In genomic region chr3:51982838-51983577, GRCh38 we compare ENCODE assay signal across 8 cellular contexts. TPM values are rescaled to one million over a fixed set of nuclear protein-coding genes. Genes with fewer than 3 reads are reported as not detected.
DNase-seq lines count a peak whose midpoint lies in the region; ATAC-seq and TF ChIP-seq lines count a peak whose summit lies in the region.

Gene ACY1 (plus strand): TSS chr3:51983535. CDS start chr3:51984065, 530 bp downstream.

- H3K9me3 ChIP-seq in CD4-positive, CD25-positive, alpha-beta regulatory T cell (ENCODE audit: control insufficient read depth in 2 of 2, low read length in 2 of 2): no peaks in the 10 kb centered on the region

- ATAC-seq in CD4-positive, CD25-positive, alpha-beta regulatory T cell (ENCODE audit: low read depth in 2 of 2): peak; percentile 67 to 71
- peak; percentile 76 for ATAC-seq in HG03432 (IDR thresholded peaks at IDR 0.05; ENCODE audit: unreplicated experiment)

- H3K27ac ChIP-seq in CD4-positive, CD25-positive, alpha-beta regulatory T cell (ENCODE audit: insufficient read depth, low read length, poor library complexity, severe bottlenecking): peak within 1 kb of the TSS; percentile 85

- H3K36me3 Mint-ChIP-seq in CD4-positive, CD25-positive, alpha-beta regulatory T cell: no peaks in the 10 kb centered on the region
- no peaks in the 10 kb centered on the region for H3K36me3 Mint-ChIP-seq in nephron (ENCODE audit: low read depth)
- peaks cover 6% of the 10 kb centered on the region for H3K36me3 Mint-ChIP-seq in stimulated activated naive CD8-positive, alpha-beta T cell treated with anti-CD3 and anti-CD28 coated beads, Interleukin-15, Interleukin-2, amounts not matched to agents 100 ng/mL and 50 ng/mL, for 24 hours (ENCODE audit: low read depth)

- H3K27me3 ChIP-seq in CD4-positive, CD25-positive, alpha-beta regulatory T cell (ENCODE audit: control insufficient read depth, insufficient read depth, low read length): no peaks in the 10 kb centered on the region

- peaks cover 31% of the 10 kb centered on the region for H3K4me1 ChIP-seq in CD4-positive, CD25-positive, alpha-beta regulatory T cell (ENCODE audit: control insufficient read depth, insufficient read depth, low read length, poor library complexity, severe bottlenecking)

- H3K27ac Mint-ChIP-seq in CD4-positive, CD25-positive, alpha-beta regulatory T cell: peak within 1 kb of the TSS; percentile 96 to 98 (median 98)
- H3K27ac Mint-ChIP-seq in nephron: peak within 1 kb of the TSS; percentile 95 to 99 (median 97)
- H3K27ac Mint-ChIP-seq in stimulated activated naive CD8-positive, alpha-beta T cell treated with anti-CD3 and anti-CD28 coated beads, Interleukin-15, Interleukin-2, amounts not matched to agents 100 ng/mL and 50 ng/mL, for 24 hours: peak within 1 kb of the TSS; percentile 94

- no peaks in the 10 kb centered on the region for H3K9me3 Mint-ChIP-seq in CD4-positive, CD25-positive, alpha-beta regulatory T cell
- no peaks in the 10 kb centered on the region for H3K9me3 Mint-ChIP-seq in nephron
- no peaks in the 10 kb centered on the region for H3K9me3 Mint-ChIP-seq in stimulated activated naive CD8-positive, alpha-beta T cell treated with anti-CD3 and anti-CD28 coated beads, Interleukin-15, Interleukin-2, amounts not matched to agents 100 ng/mL and 50 ng/mL, for 24 hours

- peaks cover 8 to 40% (median 21%) of the 10 kb centered on the region in 4 donors for H3K4me1 Mint-ChIP-seq in CD4-positive, CD25-positive, alpha-beta regulatory T cell
- peaks cover 18% of the 10 kb centered on the region for H3K4me1 Mint-ChIP-seq in nephron
- H3K4me1 Mint-ChIP-seq in stimulated activated naive CD8-positive, alpha-beta T cell treated with anti-CD3 and anti-CD28 coated beads, Interleukin-15, Interleukin-2, amounts not matched to agents 100 ng/mL and 50 ng/mL, for 24 hours (ENCODE audit: low read depth): peaks cover 34% of the 10 kb centered on the region

- H3K36me3 ChIP-seq in CD4-positive, CD25-positive, alpha-beta regulatory T cell (ENCODE audit: control insufficient read depth, insufficient read depth, low read length): no peaks in the 10 kb centered on the region

- H3K4me3 Mint-ChIP-seq in CD4-positive, CD25-positive, alpha-beta regulatory T cell: peak within 1 kb of the TSS; percentile 93 to 97 (median 94)
- H3K4me3 Mint-ChIP-seq in nephron: peak within 1 kb of the TSS; percentile 87 to 92 (median 92)
- peak within 1 kb of the TSS; percentile 92 for H3K4me3 Mint-ChIP-seq in stimulated activated naive CD8-positive, alpha-beta T cell treated with anti-CD3 and anti-CD28 coated beads, Interleukin-15, Interleukin-2, amounts not matched to agents 100 ng/mL and 50 ng/mL, for 24 hours

- TF ChIP-seq CTCF in fibroblast of pulmonary artery (IDR thresholded peaks at IDR 0.05; ENCODE audit: low read length, missing control alignments) (no peak), nephron (IDR thresholded peaks at IDR 0.05; ENCODE audit: unreplicated experiment in 3 of 3) (no peak)

- no peaks in the 10 kb centered on the region for H3K27me3 Mint-ChIP-seq in CD4-positive, CD25-positive, alpha-beta regulatory T cell
- no peaks in the 10 kb centered on the region for H3K27me3 Mint-ChIP-seq in nephron (ENCODE audit: low read depth)
- no peaks in the 10 kb centered on the region for H3K27me3 Mint-ChIP-seq in stimulated activated naive CD8-positive, alpha-beta T cell treated with anti-CD3 and anti-CD28 coated beads, Interleukin-15, Interleukin-2, amounts not matched to agents 100 ng/mL and 50 ng/mL, for 24 hours

- DNase-seq in CD4-positive, CD25-positive, alpha-beta regulatory T cell: peak; percentile 56 to 82 (median 76)
- DNase-seq in GM19238 (ENCODE audit: insufficient read length, low spot score): peak; percentile 95
- peak; percentile 87 for DNase-seq in RPMI8226
- peak; percentile 61 for DNase-seq in activated T-helper 9 cell treated with anti-CD3 and anti-CD28 coated beads, Interleukin-2, amount 50 U/mL, for 16 hours (ENCODE audit: low read depth)
- peak; percentile 91 for DNase-seq in fibroblast of pulmonary artery (ENCODE audit: low read depth)

- peak within 1 kb of the TSS; percentile 86 for H3K4me3 ChIP-seq in CD4-positive, CD25-positive, alpha-beta regulatory T cell (ENCODE audit: low read depth, low read length)
- peak within 1 kb of the TSS; percentile 65 for H3K4me3 ChIP-seq in fibroblast of pulmonary artery (replicated peaks; ENCODE audit: low read depth, low read length)

RNA-seq across cellular contexts. Expression of gene ACY1, which starts in this region (rescaled TPM):
- 6.7 TPM for total RNA-seq in CD4-positive, CD25-positive, alpha-beta regulatory T cell
- polyA plus RNA-seq in CD4-positive, CD25-positive, alpha-beta regulatory T cell: 10 to 100 TPM in 3 of 4 donors, 1 to 10 TPM in 1; 6.4 to 14.7 (median 11.3) TPM

Comparison
In these comparisons a context has a peak if more than half of its experiments do, and no peak if none do; other contexts are left out.
1. Peak in every context shown above with its lines: DNase-seq, ATAC-seq, H3K4me3 ChIP-seq and H3K27ac ChIP-seq.